Comparison of ENCODE assay signal across 16 cellular contexts in the genomic region with DNA sequence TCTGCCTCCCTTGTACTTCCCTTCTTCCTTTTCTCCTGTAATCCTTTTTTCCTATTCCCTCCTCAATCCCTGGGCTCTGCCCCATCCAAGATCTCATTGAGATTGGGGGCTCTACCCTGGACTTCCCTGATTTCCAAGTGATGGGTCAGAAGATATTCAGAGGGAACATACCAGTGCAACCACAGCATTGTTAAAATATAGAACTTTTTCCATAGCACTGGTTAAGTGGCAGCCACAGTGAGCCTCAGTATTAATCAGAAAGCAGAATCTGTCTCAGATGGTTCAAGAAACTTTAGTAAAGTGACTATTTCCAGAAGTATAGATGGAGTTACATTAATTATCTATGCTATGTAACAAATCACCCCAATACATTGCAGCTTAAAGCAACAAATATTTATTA. TPM values are rescaled to one million over a fixed set of nuclear protein-coding genes. Genes with fewer than 3 reads are reported as not detected.
DNase-seq lines count a peak whose midpoint lies in the region; ATAC-seq and TF ChIP-seq lines count a peak whose summit lies in the region.
"Had no signal": no experiment of that assay in that cellular context is flagged by ENCODE, and none has a peak within 500 bp of the region (broad histone marks: within the 10 kb centered on the region; RNA-seq: fewer than 3 reads in every experiment).

No MANE protein-coding gene starts in this region.

- peak in 1 of 2 donors; percentile 27 for ATAC-seq in activated T-cell treated with anti-CD3 and anti-CD28 coated beads, Interleukin-2, amount 50 U/mL, for 72 hours (replicated peaks in 1 of 2)

- TF ChIP-seq POLR2A in esophagus muscularis mucosa (IDR thresholded peaks at IDR 0.05; ENCODE audit: low read depth) (no peak), thyroid gland (IDR thresholded peaks at IDR 0.05) (no peak)

- no peak for TF ChIP-seq RAD21 in SK-N-SH (IDR thresholded peaks at IDR 0.05; ENCODE audit: low read length)

- H3K27me3 ChIP-seq in SK-N-SH (ENCODE audit: insufficient read depth) (no peaks in the 10 kb centered on the region), esophagus muscularis mucosa (no peaks in the 10 kb centered on the region), thyroid gland (no peaks in the 10 kb centered on the region)
- H3K27me3 ChIP-seq: spleen, upper lobe of right lung had no signal

- H3F3A ChIP-seq in SK-N-SH (replicated peaks; ENCODE audit: insufficient read depth): peaks cover 3% of the 10 kb centered on the region

- no peaks in the 10 kb centered on the region for H3K9me3 Mint-ChIP-seq in activated T-cell treated with anti-CD3 and anti-CD28 coated beads, Interleukin-2, amount 50 U/mL, for 72 hours
- H3K9me3 Mint-ChIP-seq in stimulated activated naive CD8-positive, alpha-beta T cell treated with anti-CD3 and anti-CD28 coated beads, Interleukin-15, Interleukin-2, amounts not matched to agents 100 ng/mL and 50 ng/mL, for 24 hours: no peaks in the 10 kb centered on the region

- POLR2A ChIA-PET in SK-N-SH (lab: Yijun Ruan, JAX): no interaction called here

- peak overlapping the region; percentile 45 to 58 for H3K4me3 Mint-ChIP-seq in activated T-cell treated with anti-CD3 and anti-CD28 coated beads, Interleukin-2, amount 50 U/mL, for 72 hours
- H3K4me3 Mint-ChIP-seq in stimulated activated naive CD8-positive, alpha-beta T cell treated with anti-CD3 and anti-CD28 coated beads, Interleukin-15, Interleukin-2, amounts not matched to agents 100 ng/mL and 50 ng/mL, for 24 hours: peak overlapping the region; percentile 22
- H3K4me3 Mint-ChIP-seq: WTC11 had no signal

- H3K4me3 ChIP-seq in SK-N-SH (ENCODE audit: low read depth in 2 of 2, low read length in 1 of 2) (no peak overlapping the region), esophagus muscularis mucosa (no peak overlapping the region), thyroid gland (replicated peaks in 1 of 3) (no peak overlapping the region)
- H3K4me3 ChIP-seq: spleen, upper lobe of right lung had no signal

- no peaks in the 10 kb centered on the region for H3K36me3 ChIP-seq in SK-N-SH (replicated peaks in 1 of 2; ENCODE audit: control insufficient read depth in 1 of 2, insufficient read depth in 2 of 2, low read length in 1 of 2)
- H3K36me3 ChIP-seq in esophagus muscularis mucosa: no peaks in the 10 kb centered on the region
- H3K36me3 ChIP-seq in thyroid gland: no peaks in the 10 kb centered on the region
- H3K36me3 ChIP-seq: spleen, upper lobe of right lung had no signal

- no peak for TF ChIP-seq CTCF in SK-N-SH (IDR thresholded peaks at IDR 0.05)
- no peak for TF ChIP-seq CTCF in esophagus muscularis mucosa (IDR thresholded peaks at IDR 0.05)
- no peak for TF ChIP-seq CTCF in thyroid gland (IDR thresholded peaks at IDR 0.05)

- H4K20me1 ChIP-seq in SK-N-SH (ENCODE audit: insufficient read depth): no peaks in the 10 kb centered on the region

- peak overlapping the region in 1 of 2 experiments; percentile 68; a peak in 3 of 4 replicates for H3K27ac ChIP-seq in SK-N-SH (ENCODE audit: low read depth in 2 of 2, low read length in 1 of 2)
- peak overlapping the region in 1 of 4 donors; percentile 39 for H3K27ac ChIP-seq in esophagus muscularis mucosa (replicated peaks in 1 of 4)
- H3K27ac ChIP-seq in thyroid gland: no peak overlapping the region
- H3K27ac ChIP-seq: KMS-11, upper lobe of right lung had no signal

- DNase-seq in activated T-cell treated with anti-CD3 and anti-CD28 coated beads, Interleukin-2, amount 50 U/mL, for 72 hours: no peak
- no peak for DNase-seq in activated T-cell treated with anti-CD3 and anti-CD28 coated beads, Interleukin-2, amount 50 U/mL, for 48 hours
- no peak for DNase-seq in SK-N-SH
- peak; percentile 64 for DNase-seq in esophagus muscularis mucosa (ENCODE audit: extremely low spot score)
- no peak for DNase-seq in NCI-H2107 (lab: John Stamatoyannopoulos, UW)
- DNase-seq in posterior vena cava (ENCODE audit: low spot score): no peak
- no peak for DNase-seq in thyroid gland
- DNase-seq: NK-92 treated with Interleukin-12 subunit alpha and Interleukin-12 subunit beta, amount 100 ng/mL, for 24 hours; upper lobe of right lung had no signal

- H3K36me3 Mint-ChIP-seq in activated T-cell treated with anti-CD3 and anti-CD28 coated beads, Interleukin-2, amount 50 U/mL, for 72 hours (ENCODE audit: insufficient read depth in 2 of 2): no peaks in the 10 kb centered on the region
- no peaks in the 10 kb centered on the region for H3K36me3 Mint-ChIP-seq in stimulated activated naive CD8-positive, alpha-beta T cell treated with anti-CD3 and anti-CD28 coated beads, Interleukin-15, Interleukin-2, amounts not matched to agents 100 ng/mL and 50 ng/mL, for 24 hours (ENCODE audit: low read depth)
- H3K36me3 Mint-ChIP-seq: WTC11 had no signal

- H3K4me1 Mint-ChIP-seq in activated T-cell treated with anti-CD3 and anti-CD28 coated beads, Interleukin-2, amount 50 U/mL, for 72 hours (ENCODE audit: low read depth): peaks cover 10% of the 10 kb centered on the region
- peaks cover 16% of the 10 kb centered on the region for H3K4me1 Mint-ChIP-seq in stimulated activated naive CD8-positive, alpha-beta T cell treated with anti-CD3 and anti-CD28 coated beads, Interleukin-15, Interleukin-2, amounts not matched to agents 100 ng/mL and 50 ng/mL, for 24 hours (ENCODE audit: low read depth)

- H3K79me2 ChIP-seq in SK-N-SH (ENCODE audit: insufficient read depth): no peaks in the 10 kb centered on the region

- peak overlapping the region; percentile 84 for H3K27ac Mint-ChIP-seq in activated T-cell treated with anti-CD3 and anti-CD28 coated beads, Interleukin-2, amount 50 U/mL, for 72 hours
- peak overlapping the region; percentile 85 for H3K27ac Mint-ChIP-seq in stimulated activated naive CD8-positive, alpha-beta T cell treated with anti-CD3 and anti-CD28 coated beads, Interleukin-15, Interleukin-2, amounts not matched to agents 100 ng/mL and 50 ng/mL, for 24 hours
- H3K27ac Mint-ChIP-seq: WTC11 had no signal

- H3K4me1 ChIP-seq in SK-N-SH (ENCODE audit: control insufficient read depth in 1 of 2, insufficient read depth in 2 of 2, low read depth in 1 of 2, low read length in 1 of 2) (peaks cover 2 to 22% of the 10 kb centered on the region in 2 experiments; a peak in 3 of 4 replicates), esophagus muscularis mucosa (peaks cover 5 to 17% (median 10%) of the 10 kb centered on the region in 4 donors), thyroid gland (no peaks in the 10 kb centered on the region)

- no peak for TF ChIP-seq EP300 in SK-N-SH (IDR thresholded peaks at IDR 0.05; ENCODE audit: borderline replicate concordance in 1 of 2, low read depth in 1 of 2, low read length in 1 of 2)
- no peak for TF ChIP-seq EP300 in esophagus muscularis mucosa (IDR thresholded peaks at IDR 0.05)

- H3K9ac ChIP-seq in SK-N-SH: no peak overlapping the region
- H3K9ac ChIP-seq: KMS-11 had no signal

- H3K9me3 ChIP-seq in SK-N-SH (no peaks in the 10 kb centered on the region), esophagus muscularis mucosa (no peaks in the 10 kb centered on the region), thyroid gland (no peaks in the 10 kb centered on the region)
- H3K9me3 ChIP-seq: spleen, upper lobe of right lung had no signal

- peak overlapping the region; percentile 75; the same call in 1 of the 2 replicates for H2AFZ ChIP-seq in SK-N-SH (ENCODE audit: low read depth)

- peak overlapping the region; percentile 63 for H3K4me2 ChIP-seq in SK-N-SH
- H3K4me2 ChIP-seq: KMS-11 had no signal

- intact Hi-C loops in esophagus muscularis mucosa (cut with DNase I): no loop called here
- intact Hi-C loops in posterior vena cava (cut with DNase I): no loop called here
- intact Hi-C loops in thyroid gland (cut with DNase I): no loop called here

- no peaks in the 10 kb centered on the region for H3K9me2 ChIP-seq in SK-N-SH

- CTCF ChIA-PET in SK-N-SH (lab: Yijun Ruan, JAX): interaction anchor here (1.0 to 1.5 kb wide), 3 partner anchors 9 to 313 kb away, joined by 3 to 4 read pairs (median 3); no protein-coding TSS in a partner anchor

- H3K27me3 Mint-ChIP-seq in activated T-cell treated with anti-CD3 and anti-CD28 coated beads, Interleukin-2, amount 50 U/mL, for 72 hours (ENCODE audit: low read depth): peaks cover 9% of the 10 kb centered on the region
- H3K27me3 Mint-ChIP-seq in stimulated activated naive CD8-positive, alpha-beta T cell treated with anti-CD3 and anti-CD28 coated beads, Interleukin-15, Interleukin-2, amounts not matched to agents 100 ng/mL and 50 ng/mL, for 24 hours: peaks cover 7% of the 10 kb centered on the region

TF ChIP-seq in SK-N-SH, 30 proteins besides CTCF, POLR2A, EP300 and RAD21 (continues in another document):
- TF ChIP-seq NFIC (IDR thresholded peaks at IDR 0.05; ENCODE audit: borderline replicate concordance): no peak
- no peak for TF ChIP-seq MAX (IDR thresholded peaks at IDR 0.05; ENCODE audit: low read depth)
- TF ChIP-seq MEF2A (IDR thresholded peaks at IDR 0.05; ENCODE audit: borderline replicate concordance, low read depth): no peak
- TF ChIP-seq ELF1 (IDR thresholded peaks at IDR 0.05): no peak
- TF ChIP-seq, protein P1, sequence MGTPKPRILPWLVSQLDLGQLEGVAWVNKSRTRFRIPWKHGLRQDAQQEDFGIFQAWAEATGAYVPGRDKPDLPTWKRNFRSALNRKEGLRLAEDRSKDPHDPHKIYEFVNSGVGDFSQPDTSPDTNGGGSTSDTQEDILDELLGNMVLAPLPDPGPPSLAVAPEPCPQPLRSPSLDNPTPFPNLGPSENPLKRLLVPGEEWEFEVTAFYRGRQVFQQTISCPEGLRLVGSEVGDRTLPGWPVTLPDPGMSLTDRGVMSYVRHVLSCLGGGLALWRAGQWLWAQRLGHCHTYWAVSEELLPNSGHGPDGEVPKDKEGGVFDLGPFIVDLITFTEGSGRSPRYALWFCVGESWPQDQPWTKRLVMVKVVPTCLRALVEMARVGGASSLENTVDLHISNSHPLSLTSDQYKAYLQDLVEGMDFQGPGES (IDR thresholded peaks at IDR 0.05; ENCODE audit: low read depth, low read length): no peak
- no peak for TF ChIP-seq GABPA (IDR thresholded peaks at IDR 0.05; ENCODE audit: low read depth)
- no peak for TF ChIP-seq CHD2 (IDR thresholded peaks at IDR 0.05; ENCODE audit: low read length, partially characterized antibody)
- no peak for TF ChIP-seq SMC3 (IDR thresholded peaks at IDR 0.05; ENCODE audit: low read depth, low read length)
- TF ChIP-seq POLR2AphosphoS5 (IDR thresholded peaks at IDR 0.05; ENCODE audit: low read depth, low read length): no peak
- no peak for TF ChIP-seq YY1 (IDR thresholded peaks at IDR 0.05; ENCODE audit: low read depth)

RNA-seq across cellular contexts. Expression of gene SCN10A, which starts 18.7 kb away (rescaled TPM):
- total RNA-seq in activated T-cell treated with anti-CD3 and anti-CD28 coated beads, Interleukin-2, amount 50 U/mL, for 72 hours: not detected
- not detected in 2 replicates for polyA plus RNA-seq in SK-N-SH (2012; rRNA removed)
- polyA plus RNA-seq in SK-N-SH (2012; cell fraction: cytosol; rRNA removed): not detected in 2 replicates
- polyA plus RNA-seq in SK-N-SH (2012; cell fraction: nucleus; rRNA removed): not detected in 2 replicates
- total RNA-seq in esophagus muscularis mucosa: not detected
- under 1 TPM in 1 of 2 donors, not detected in 1; 0.05 TPM for total RNA-seq in posterior vena cava
- not detected for total RNA-seq in thyroid gland
- total RNA-seq: cerebellum; frontal cortex; T-helper 1 cell treated with Interleukin-12 subunit alpha and Interleukin-12 subunit beta and Interleukin-4 antibody, amounts not matched to agents 30 ng/mL and 1 ng/mL, for 36 hours; upper lobe of right lung; WTC11 had no signal
